In the genomic region with DNA sequence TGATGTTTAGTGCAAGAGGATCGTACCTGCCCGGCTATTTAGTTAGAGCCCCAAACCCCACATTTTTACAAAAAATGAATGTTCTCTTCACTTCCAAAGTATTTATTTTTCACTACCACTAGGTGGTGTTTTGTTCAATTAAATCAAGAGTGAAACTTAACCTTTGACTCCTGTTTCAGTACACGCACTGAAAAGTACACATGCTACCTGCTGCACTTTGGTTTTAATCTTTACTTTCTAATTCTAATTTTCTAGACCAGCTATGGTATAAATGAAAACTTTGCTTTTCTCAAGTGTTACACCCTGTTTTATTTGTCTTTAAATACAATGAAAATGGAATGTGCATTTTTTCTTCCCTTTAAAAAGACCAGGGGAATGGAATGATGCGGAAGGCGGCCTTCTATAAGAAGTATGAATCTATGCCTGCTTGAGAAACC, we compare ENCODE assay signal across 9 cellular contexts. TPM values are rescaled to one million over a fixed set of nuclear protein-coding genes. Genes with fewer than 3 reads are reported as not detected.
A peak's percentile ranks its signal among the peaks of the same experiment; 100 is the strongest.
DNase-seq lines count a peak whose midpoint lies in the region; ATAC-seq, FAIRE-seq and TF ChIP-seq lines count a peak whose summit lies in the region.
"Had no signal": no experiment of that assay in that cellular context is flagged by ENCODE, and none has a peak within 500 bp of the region (broad histone marks: within the 10 kb centered on the region; RNA-seq: fewer than 3 reads in every experiment).

No MANE protein-coding gene starts in this region.

- no peaks in the 10 kb centered on the region for H3K27me3 ChIP-seq in heart right ventricle
- H3K27me3 ChIP-seq in right cardiac atrium (ENCODE audit: control insufficient read depth, insufficient read depth): no peaks in the 10 kb centered on the region
- no peaks in the 10 kb centered on the region for H3K27me3 ChIP-seq in KMS-11 (ENCODE audit: insufficient read depth, low read depth)
- H3K27me3 ChIP-seq in tibial nerve: no peaks in the 10 kb centered on the region

- H3K27ac ChIP-seq in heart right ventricle (no peak overlapping the region), right cardiac atrium (ENCODE audit: low read length) (no peak overlapping the region), KMS-11 (no peak overlapping the region), tibial nerve (no peak overlapping the region)

- peak overlapping the region; percentile 23; the same call in 1 of the 2 replicates for H3K4me2 ChIP-seq in KMS-11

- no peak for TF ChIP-seq EP300 in tibial nerve (IDR thresholded peaks at IDR 0.05)

- no peaks in the 10 kb centered on the region for H3K79me2 ChIP-seq in KMS-11 (ENCODE audit: insufficient read depth, low read depth)

- H3K36me3 ChIP-seq in heart right ventricle (no peaks in the 10 kb centered on the region), KMS-11 (ENCODE audit: insufficient read depth) (no peaks in the 10 kb centered on the region), tibial nerve (no peaks in the 10 kb centered on the region)

- H4K20me1 ChIP-seq in KMS-11 (ENCODE audit: insufficient read depth): no peaks in the 10 kb centered on the region

- WGBS in heart right ventricle, 2 donors: 77 to 78% methylated on average over 5 of the region's 5 CpGs
- 67% methylated on average over 5 of the region's 5 CpGs for WGBS in right cardiac atrium
- 56 to 62% methylated on average over 5 of the region's 5 CpGs for WGBS in tibial nerve, 2 donors

- H3K4me1 ChIP-seq in heart right ventricle: peaks cover 0 to 14% (median 3%) of the 10 kb centered on the region in 9 donors
- H3K4me1 ChIP-seq in right cardiac atrium (ENCODE audit: control insufficient read depth, insufficient read depth, low read length): no peaks in the 10 kb centered on the region
- H3K4me1 ChIP-seq in KMS-11 (ENCODE audit: low read depth, poor library complexity, severe bottlenecking): peaks cover 46% of the 10 kb centered on the region
- peaks cover 0 to 6% (median 0%) of the 10 kb centered on the region in 4 donors for H3K4me1 ChIP-seq in tibial nerve

- FAIRE-seq in TTC549 (lab: Jason Lieb, UNC): peak; percentile 29
- FAIRE-seq: endometrium had no signal

- H3K4me3 ChIP-seq in heart right ventricle (peak overlapping the region in 1 of 10 donors; percentile 13), right cardiac atrium (ENCODE audit: low read length) (no peak overlapping the region), KMS-11 (IDR thresholded peaks at IDR 0.05; ENCODE audit: insufficient read depth, low read depth, low read length) (no peak overlapping the region), tibial nerve (no peak overlapping the region)

- H3K9me3 ChIP-seq in heart right ventricle: no peaks in the 10 kb centered on the region
- no peaks in the 10 kb centered on the region for H3K9me3 ChIP-seq in right cardiac atrium (ENCODE audit: control insufficient read depth, low read length)
- no peaks in the 10 kb centered on the region for H3K9me3 ChIP-seq in tibial nerve

- no peak for DNase-seq in heart right ventricle
- DNase-seq in right cardiac atrium: no peak
- peak; percentile 21 for DNase-seq in germinal center (ENCODE audit: low spot score)
- no peak for DNase-seq in tibial nerve (ENCODE audit: low spot score in 2 of 2)
- DNase-seq in putamen (ENCODE audit: low spot score): no peak
- DNase-seq in activated CD4-positive, alpha-beta T cell treated with anti-CD3 and anti-CD28 coated beads for 4 hours: no peak

- intact Hi-C loops in heart right ventricle (cut with DNase I) (loop anchor here in 2 of 10 donors (10.0 kb wide), 1 partner anchor 248 kb away; no protein-coding TSS in a partner anchor), right cardiac atrium (cut with DNase I) (no loop called here)

- no peak overlapping the region for H2AFZ ChIP-seq in KMS-11 (ENCODE audit: low read depth)

- ATAC-seq in heart right ventricle (no peak), right cardiac atrium (no peak)

- H3K9ac ChIP-seq in KMS-11: no peak overlapping the region

- TF ChIP-seq CTCF in heart right ventricle (IDR thresholded peaks at IDR 0.05): peak; percentile 23 to 63 (median 48)
- TF ChIP-seq CTCF in KMS-11 (conservative IDR thresholded peaks at IDR 0.05; ENCODE audit: low read depth, low read length): peak; percentile 87
- peak; percentile 17 to 46 (median 28) for TF ChIP-seq CTCF in tibial nerve (IDR thresholded peaks at IDR 0.05)

- no peak for TF ChIP-seq POLR2A in tibial nerve (IDR thresholded peaks at IDR 0.05)

RNA-seq across cellular contexts. Expression of a gene that starts 31.4 kb away (rescaled TPM):
- total RNA-seq in heart right ventricle (10 to 100 TPM in 8 of 10 donors, 1 to 10 TPM in 2; 6.1 to 26.5 (median 17.7) TPM), right cardiac atrium (1 to 10 TPM; 5.7 to 8.9 (median 8.0) TPM), tibial nerve (10 to 100 TPM; 17.3 to 27.2 (median 23.8) TPM)
- polyA plus RNA-seq in heart right ventricle (1 to 10 TPM; 7.1 to 7.9 TPM), right cardiac atrium (5.3 TPM)

Comparison
In these comparisons a context has a peak if more than half of its experiments do, and no peak if none do; other contexts are left out.
1. CTCF ChIP-seq: peak in every context shown above with its lines; median percentile 87 in KMS-11; 48 in heart right ventricle; 28 in tibial nerve.